In the genomic region with DNA sequence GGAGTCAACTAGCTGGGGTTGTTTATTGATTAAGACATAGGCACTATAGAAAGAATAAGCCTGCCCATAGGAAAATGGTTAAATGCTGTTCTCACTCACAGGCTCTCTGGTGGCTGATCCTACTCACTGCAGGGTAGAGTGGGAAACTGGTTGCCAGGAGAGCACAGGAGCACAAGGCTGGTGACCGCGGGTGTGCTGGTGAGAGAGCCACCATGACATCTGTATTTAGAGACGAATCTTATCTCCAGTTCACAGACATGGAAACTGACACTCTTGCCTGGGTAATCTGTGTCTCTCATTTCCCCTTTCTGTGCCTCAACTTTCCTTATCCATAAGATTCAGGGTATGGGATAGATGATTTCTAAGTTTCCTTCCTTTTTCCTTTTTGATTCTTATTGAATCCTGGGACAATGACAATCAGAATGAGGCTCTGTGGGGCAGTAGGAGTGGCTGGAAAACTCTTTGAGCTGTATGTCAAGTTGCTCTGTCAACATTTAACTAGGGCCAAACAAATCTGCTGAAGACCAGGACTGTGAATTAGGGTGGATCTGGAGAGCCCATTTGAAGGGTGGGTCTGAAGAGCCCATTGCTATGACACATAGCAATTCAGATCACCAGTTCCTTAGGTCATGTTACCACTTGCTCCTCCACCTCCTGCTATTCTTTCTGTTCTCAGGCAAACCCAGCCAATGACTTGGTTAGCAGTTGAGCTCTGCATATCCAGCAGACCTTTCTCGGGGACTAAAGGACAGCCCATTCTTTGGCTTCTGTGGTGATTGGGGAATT, we compare ENCODE assay signal across 10 cellular contexts.
DNase-seq lines count a peak whose midpoint lies in the region; TF ChIP-seq lines count a peak whose summit lies in the region.
"Had no signal": no experiment of that assay in that cellular context is flagged by ENCODE, and none has a peak within 500 bp of the region (broad histone marks: within the 10 kb centered on the region; RNA-seq: fewer than 3 reads in every experiment).

No MANE protein-coding gene starts in this region.

- peaks cover 12% of the 10 kb centered on the region for H3K9me3 Mint-ChIP-seq in type B pancreatic cell

- H3K36me3 Mint-ChIP-seq in type B pancreatic cell = peaks cover 8% of the 10 kb centered on the region

- no peak overlapping the region for H3K4me3 Mint-ChIP-seq in type B pancreatic cell

- DNase-seq in activated CD4-positive, alpha-beta T cell treated with anti-CD3 and anti-CD28 coated beads for 48 hours = peak; percentile 8
- no peak for DNase-seq in activated CD4-positive, alpha-beta T cell treated with anti-CD3 and anti-CD28 coated beads for 4 hours
- DNase-seq in RKO (ENCODE audit: low spot score) (peak; percentile 27), fibroblast of the aortic adventitia (ENCODE audit: low read depth) (no peak), type B pancreatic cell (ENCODE audit: extremely low spot score, unreplicated experiment) (no peak), SKM-1 (lab: John Stamatoyannopoulos, UW; ENCODE audit: unreplicated experiment) (no peak), CD1c-positive myeloid dendritic cell (ENCODE audit: extremely low spot score) (no peak), germinal center (ENCODE audit: low spot score) (no peak)
- DNase-seq: nucleus accumbens had no signal

- H3K4me1 Mint-ChIP-seq in type B pancreatic cell (ENCODE audit: unreplicated experiment) = peaks cover 36% of the 10 kb centered on the region

- H3K27me3 Mint-ChIP-seq in type B pancreatic cell = no peaks in the 10 kb centered on the region

- no peak overlapping the region for H3K4me3 ChIP-seq in fibroblast of the aortic adventitia (ENCODE audit: low read depth, low read length)
- H3K4me3 ChIP-seq: esophagus muscularis mucosa had no signal

- TF ChIP-seq CTCF in fibroblast of the aortic adventitia (IDR thresholded peaks at IDR 0.05; ENCODE audit: insufficient read depth, low read length) = peak; percentile 30
- peak; percentile 60 for TF ChIP-seq CTCF in type B pancreatic cell (conservative IDR thresholded peaks at IDR 0.05)

- H3K27ac Mint-ChIP-seq in type B pancreatic cell = peak overlapping the region; percentile 57

Comparison
In these comparisons a context has a peak if more than half of its experiments do, and no peak if none do; other contexts are left out.
1. DNase-seq: peak in activated CD4-positive, alpha-beta T cell treated with anti-CD3 and anti-CD28 coated beads for 48 hours (single experiment) and RKO (single experiment); none in activated CD4-positive, alpha-beta T cell treated with anti-CD3 and anti-CD28 coated beads for 4 hours (0 of 2), fibroblast of the aortic adventitia (single experiment), type B pancreatic cell (single experiment), SKM-1 (single experiment), CD1c-positive myeloid dendritic cell (single experiment) and germinal center (single experiment).